Comparison of ENCODE assay signal across 10 cellular contexts in genomic region chr16:24045641-24046040, GRCh38.
A peak's percentile ranks its signal among the peaks of the same experiment; 100 is the strongest.
DNase-seq lines count a peak whose midpoint lies in the region; ATAC-seq, FAIRE-seq and TF ChIP-seq lines count a peak whose summit lies in the region.
"Had no signal": no experiment of that assay in that cellular context is flagged by ENCODE, and none has a peak within 500 bp of the region (broad histone marks: within the 10 kb centered on the region; RNA-seq: fewer than 3 reads in every experiment).

No MANE protein-coding gene starts in this region.

- intact Hi-C loops in posterior cingulate gyrus (cut with DNase I), result no loop called here

- H3K4me1 Mint-ChIP-seq in chondrocyte (ENCODE audit: low read depth), result no peaks in the 10 kb centered on the region

- no peak for TF ChIP-seq POLR2A in GM12891 (IDR thresholded peaks at IDR 0.05; ENCODE audit: low read depth, low read length)

- H3K4me3 Mint-ChIP-seq in chondrocyte (ENCODE audit: unreplicated experiment), result no peak overlapping the region
- H3K4me3 Mint-ChIP-seq: activated CD8-positive, alpha-beta memory T cell treated with anti-CD3 and anti-CD28 coated beads, Interleukin-2, amount 10 ng/mL, durations not matched to agents 7 days and 5 days had no signal

- ATAC-seq in GM19023 (IDR thresholded peaks at IDR 0.05; ENCODE audit: unreplicated experiment), result no peak
- ATAC-seq: activated CD8-positive, alpha-beta memory T cell treated with anti-CD3 and anti-CD28 coated beads, Interleukin-2, amount 10 ng/mL, durations not matched to agents 7 days and 5 days had no signal

- no peaks in the 10 kb centered on the region for H3K9me3 Mint-ChIP-seq in chondrocyte (ENCODE audit: low read depth)

- no peak overlapping the region for H3K27ac Mint-ChIP-seq in chondrocyte (ENCODE audit: unreplicated experiment)
- H3K27ac Mint-ChIP-seq: activated CD8-positive, alpha-beta memory T cell treated with anti-CD3 and anti-CD28 coated beads, Interleukin-2, amount 10 ng/mL, durations not matched to agents 7 days and 5 days had no signal

- no peaks in the 10 kb centered on the region for H3K36me3 Mint-ChIP-seq in chondrocyte (ENCODE audit: low read depth)

- peaks cover 14% of the 10 kb centered on the region for H3K27me3 Mint-ChIP-seq in chondrocyte (ENCODE audit: low read depth)
- H3K27me3 Mint-ChIP-seq: activated CD8-positive, alpha-beta memory T cell treated with anti-CD3 and anti-CD28 coated beads, Interleukin-2, amount 10 ng/mL, durations not matched to agents 7 days and 5 days had no signal

- DNase-seq in NCI-H1436 (lab: John Stamatoyannopoulos, UW), result peak; percentile 64
- no peak for DNase-seq in NCI-H1436 treated with DMSO at 0.1 percent for 48 hours (lab: John Stamatoyannopoulos, UW)
- DNase-seq in NCI-H2171 treated with DMSO at 0.1 percent for 48 hours (lab: John Stamatoyannopoulos, UW), result peak; percentile 57
- DNase-seq in chondrocyte (ENCODE audit: low spot score), result no peak
- DNase-seq in posterior cingulate gyrus, result peak in 8 of 10 donors; percentile 24 to 93 (median 44)
- DNase-seq in GM12891 (ENCODE audit: insufficient read length, low spot score), result no peak
- DNase-seq in NCI-H510A (lab: John Stamatoyannopoulos, UW), result no peak
- DNase-seq: activated CD8-positive, alpha-beta memory T cell treated with anti-CD3 and anti-CD28 coated beads, Interleukin-2, amount 10 ng/mL, durations not matched to agents 7 days and 5 days; SHP77 had no signal

- no peak for FAIRE-seq in GM12891 (lab: Jason Lieb, UNC)

- peak; percentile 50 for TF ChIP-seq CTCF in chondrocyte (IDR thresholded peaks at IDR 0.05)

TF ChIP-seq in GM12891, 5 proteins besides CTCF, POLR2A, EP300 and RAD21:
- TF ChIP-seq TAF1 (IDR thresholded peaks at IDR 0.05; ENCODE audit: low read depth, low read length) (no peak), POU2F2 (IDR thresholded peaks at IDR 0.05; ENCODE audit: low read depth, low read length) (no peak), PAX5 (IDR thresholded peaks at IDR 0.05; ENCODE audit: insufficient read depth, low read length, severe bottlenecking) (no peak), POLR2AphosphoS5 (IDR thresholded peaks at IDR 0.05; ENCODE audit: low read depth, low read length) (no peak), SPI1 (IDR thresholded peaks at IDR 0.05; ENCODE audit: low read depth, low read length) (no peak)

Comparison
In these comparisons a context has a peak if more than half of its experiments do, and no peak if none do; other contexts are left out.
1. DNase-seq: peak in NCI-H1436 (single experiment), NCI-H2171 treated with DMSO at 0.1 percent for 48 hours (single experiment) and posterior cingulate gyrus (8 of 10); none in NCI-H1436 treated with DMSO at 0.1 percent for 48 hours (single experiment), chondrocyte (single experiment), GM12891 (single experiment) and NCI-H510A (single experiment).